14 cellular contexts compared by ENCODE assay signal in genomic region chr13:98299243-98299953, GRCh38.
"Had no signal": no experiment of that assay in that cellular context is flagged by ENCODE, and none has a peak within 500 bp of the region (broad histone marks: within the 10 kb centered on the region; RNA-seq: fewer than 3 reads in every experiment).

No MANE protein-coding gene starts in this region.

- H3K9ac ChIP-seq: SK-N-SH had no signal

- H3K36me3 ChIP-seq: right atrium auricular region had no signal

- H3K4me2 ChIP-seq: SK-N-SH had no signal

- DNase-seq: activated CD4-positive, alpha-beta T cell treated with anti-CD3 and anti-CD28 coated beads for 1 hour; activated CD4-positive, alpha-beta T cell treated with anti-CD3 and anti-CD28 coated beads, Interleukin-2, amount 50 U/mL, for 48 hours; activated CD8-positive, alpha-beta memory T cell treated with anti-CD3 and anti-CD28 coated beads, Interleukin-2, amount 10 ng/mL, durations not matched to agents 7 days and 5 days; activated naive CD4-positive, alpha-beta T cell treated with anti-CD3 and anti-CD28 coated beads for 36 hours; activated T-cell treated with anti-CD3 and anti-CD28 coated beads, Interleukin-2, amount 50 U/mL, for 1 hour; immature natural killer cell; left colon; naive thymus-derived CD4-positive, alpha-beta T cell; SK-N-SH; small intestine; T-cell; T-helper 9 cell; testis had no signal

- H3K9me2 ChIP-seq: SK-N-SH had no signal

- H3K27ac ChIP-seq: right atrium auricular region, testis had no signal

- H3K9me3 ChIP-seq: right atrium auricular region, SK-N-SH, testis had no signal

- H3K4me3 ChIP-seq: right atrium auricular region, testis had no signal

- H3K27me3 ChIP-seq: right atrium auricular region, testis had no signal
